Comparison of ENCODE assay signal across 23 cellular contexts in the genomic region with DNA sequence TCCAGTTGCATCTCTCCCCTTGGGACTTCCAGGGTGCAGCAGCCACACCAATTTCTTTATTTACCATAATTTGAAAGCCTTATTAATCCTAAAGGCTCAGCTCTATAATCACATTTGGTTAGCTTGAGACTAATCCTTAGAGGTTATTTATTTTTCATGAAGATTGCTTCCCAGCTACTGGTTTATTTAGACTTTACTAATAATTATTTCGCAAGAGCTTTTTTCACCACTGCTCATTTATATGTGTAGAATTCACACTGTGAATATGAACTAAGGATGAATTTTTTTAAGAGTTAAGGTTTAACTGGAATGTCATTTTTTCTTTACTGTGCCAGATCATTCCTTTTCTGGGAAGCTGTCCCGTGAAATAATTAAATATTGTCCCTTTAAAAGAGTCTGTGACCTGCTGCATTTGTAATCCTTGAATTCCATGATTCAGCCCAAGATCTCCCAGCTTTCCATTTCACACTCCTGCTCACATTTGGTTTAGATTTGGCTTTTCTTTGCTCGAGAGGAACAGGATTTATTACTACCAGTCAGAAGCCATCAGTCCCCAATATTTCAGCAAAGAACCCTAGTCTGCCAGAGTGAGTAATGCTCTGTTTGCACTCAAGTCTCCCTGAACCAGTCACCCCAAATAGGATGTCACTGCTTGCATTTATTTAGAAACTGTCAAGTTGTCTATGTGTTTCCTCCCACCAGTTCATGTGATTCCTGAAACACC.
DNase-seq lines count a peak whose midpoint lies in the region; ATAC-seq and TF ChIP-seq lines count a peak whose summit lies in the region.
"Had no signal": no experiment of that assay in that cellular context is flagged by ENCODE, and none has a peak within 500 bp of the region (broad histone marks: within the 10 kb centered on the region; RNA-seq: fewer than 3 reads in every experiment).

No MANE protein-coding gene starts in this region.

- TF ChIP-seq CTCF in foreskin fibroblast (IDR thresholded peaks at IDR 0.05; ENCODE audit: low read depth, low read length): no peak

- DNase-seq in AG08395 (ENCODE audit: low spot score) (peak; percentile 52), GM03348 (ENCODE audit: low spot score) (peak; percentile 39), foreskin fibroblast (peak; percentile 47 to 78), islet precursor cell (no peak), cortex of kidney (lab: John Stamatoyannopoulos, UW) (no peak)
- DNase-seq in activated CD4-positive, alpha-beta T cell treated with anti-CD3 and anti-CD28 coated beads, Interleukin-2, amount 50 U/mL, for 48 hours: no peak
- DNase-seq: activated gamma-delta T cell; amygdala; CD8-positive, alpha-beta T cell; central memory CD4-positive, alpha-beta T cell; DMS53; foreskin melanocyte; GOT3; immature natural killer cell; left lung; naive thymus-derived CD8-positive, alpha-beta T cell; NCI-H524; right cardiac atrium; T1000 had no signal

- peak; percentile 3; the same call in 2 of the 3 replicates for ATAC-seq in SK-N-SH treated with all-trans-retinoic acid at 6 μM for 48 hours
- ATAC-seq: CD8-positive, alpha-beta T cell; left lung; naive thymus-derived CD8-positive, alpha-beta T cell; right cardiac atrium; WTC11 had no signal

- H3K4me3 ChIP-seq in foreskin fibroblast (ENCODE audit: low read depth in 1 of 2, low read length in 2 of 2): no peak overlapping the region
- H3K4me3 ChIP-seq: hepatocyte, left lung, pancreas had no signal

TF ChIP-seq in SK-N-SH treated with all-trans-retinoic acid at 6 μM for 48 hours, 23 proteins besides CTCF, POLR2A, EP300 and RAD21:
- no peak for TF ChIP-seq ARNTL (CRISPR knock-in tag; IDR thresholded peaks at IDR 0.05; ENCODE audit: borderline replicate concordance, low read depth)
- TF ChIP-seq RARB (CRISPR knock-in tag; IDR thresholded peaks at IDR 0.05): no peak
- TF ChIP-seq, protein P1, sequence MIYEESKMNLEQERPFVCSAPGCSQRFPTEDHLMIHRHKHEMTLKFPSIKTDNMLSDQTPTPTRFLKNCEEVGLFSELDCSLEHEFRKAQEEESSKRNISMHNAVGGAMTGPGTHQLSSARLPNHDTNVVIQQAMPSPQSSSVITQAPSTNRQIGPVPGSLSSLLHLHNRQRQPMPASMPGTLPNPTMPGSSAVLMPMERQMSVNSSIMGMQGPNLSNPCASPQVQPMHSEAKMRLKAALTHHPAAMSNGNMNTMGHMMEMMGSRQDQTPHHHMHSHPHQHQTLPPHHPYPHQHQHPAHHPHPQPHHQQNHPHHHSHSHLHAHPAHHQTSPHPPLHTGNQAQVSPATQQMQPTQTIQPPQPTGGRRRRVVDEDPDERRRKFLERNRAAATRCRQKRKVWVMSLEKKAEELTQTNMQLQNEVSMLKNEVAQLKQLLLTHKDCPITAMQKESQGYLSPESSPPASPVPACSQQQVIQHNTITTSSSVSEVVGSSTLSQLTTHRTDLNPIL (CRISPR knock-in tag; IDR thresholded peaks at IDR 0.05; ENCODE audit: low read depth): no peak
- no peak for TF ChIP-seq BACH2 (CRISPR knock-in tag; IDR thresholded peaks at IDR 0.05; ENCODE audit: borderline replicate concordance)
- TF ChIP-seq ZNF8 (CRISPR knock-in tag; IDR thresholded peaks at IDR 0.05): no peak
- TF ChIP-seq OSR1 (CRISPR knock-in tag; IDR thresholded peaks at IDR 0.05): no peak
- TF ChIP-seq ZFP30 (CRISPR knock-in tag; IDR thresholded peaks at IDR 0.05): no peak
- no peak for TF ChIP-seq GLIS3 (CRISPR knock-in tag; IDR thresholded peaks at IDR 0.05)
- TF ChIP-seq, protein P2, sequence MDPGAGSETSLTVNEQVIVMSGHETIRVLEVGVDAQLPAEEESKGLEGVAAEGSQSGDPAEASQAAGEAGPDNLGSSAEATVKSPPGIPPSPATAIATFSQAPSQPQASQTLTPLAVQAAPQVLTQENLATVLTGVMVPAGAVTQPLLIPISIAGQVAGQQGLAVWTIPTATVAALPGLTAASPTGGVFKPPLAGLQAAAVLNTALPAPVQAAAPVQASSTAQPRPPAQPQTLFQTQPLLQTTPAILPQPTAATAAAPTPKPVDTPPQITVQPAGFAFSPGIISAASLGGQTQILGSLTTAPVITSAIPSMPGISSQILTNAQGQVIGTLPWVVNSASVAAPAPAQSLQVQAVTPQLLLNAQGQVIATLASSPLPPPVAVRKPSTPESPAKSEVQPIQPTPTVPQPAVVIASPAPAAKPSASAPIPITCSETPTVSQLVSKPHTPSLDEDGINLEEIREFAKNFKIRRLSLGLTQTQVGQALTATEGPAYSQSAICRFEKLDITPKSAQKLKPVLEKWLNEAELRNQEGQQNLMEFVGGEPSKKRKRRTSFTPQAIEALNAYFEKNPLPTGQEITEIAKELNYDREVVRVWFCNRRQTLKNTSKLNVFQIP (CRISPR knock-in tag; IDR thresholded peaks at IDR 0.05; ENCODE audit: borderline replicate concordance, low read depth): no peak
- TF ChIP-seq ISL1 (CRISPR knock-in tag; IDR thresholded peaks at IDR 0.05): no peak
- no peak for TF ChIP-seq PPARA (CRISPR knock-in tag; IDR thresholded peaks at IDR 0.05; ENCODE audit: borderline replicate concordance)
- no peak for TF ChIP-seq TCF4 (CRISPR knock-in tag; IDR thresholded peaks at IDR 0.05; ENCODE audit: borderline replicate concordance)
- no peak for TF ChIP-seq ZC3H10 (CRISPR knock-in tag; IDR thresholded peaks at IDR 0.05)
TF ChIP-seq in SK-N-SH treated with all-trans-retinoic acid at 6 μM for 48 hours: peak in this region for 0.

Comparison
In these comparisons a context has a peak if more than half of its experiments do, and no peak if none do; other contexts are left out.
1. DNase-seq: peak in AG08395 (single experiment), GM03348 (single experiment) and foreskin fibroblast (2 of 2); none in islet precursor cell (single experiment), cortex of kidney (single experiment) and activated CD4-positive, alpha-beta T cell treated with anti-CD3 and anti-CD28 coated beads, Interleukin-2, amount 50 U/mL, for 48 hours (0 of 2).